Comparison of ENCODE assay signal across 21 cellular contexts in the genomic region with DNA sequence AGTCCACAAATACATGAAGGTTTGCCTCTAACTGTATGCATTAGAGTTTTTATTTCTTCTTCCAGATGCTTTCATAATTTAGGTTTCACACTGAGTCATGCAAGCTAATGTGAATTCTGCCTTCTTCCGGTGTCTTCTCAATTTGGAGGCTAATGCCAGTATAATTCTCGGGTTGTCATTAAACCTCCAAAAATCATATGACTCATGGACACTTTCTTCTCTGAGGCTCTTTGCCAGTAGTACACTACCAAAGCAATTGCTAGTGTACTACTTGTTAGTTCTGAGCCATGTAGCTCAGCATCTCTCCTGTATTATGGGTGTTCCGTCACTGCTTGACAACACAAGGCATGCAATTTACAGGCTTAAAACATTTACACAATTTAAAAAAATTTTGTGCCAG.
DNase-seq lines count a peak whose midpoint lies in the region; ATAC-seq and TF ChIP-seq lines count a peak whose summit lies in the region.
"Had no signal": no experiment of that assay in that cellular context is flagged by ENCODE, and none has a peak within 500 bp of the region (broad histone marks: within the 10 kb centered on the region; RNA-seq: fewer than 3 reads in every experiment).

No MANE protein-coding gene starts in this region.

- peak; percentile 12 for DNase-seq in A673 (ENCODE audit: low spot score)
- peak; percentile 24 for DNase-seq in GM04504 (ENCODE audit: low read depth)
- DNase-seq in MG63: peak; percentile 8
- DNase-seq in DMS79 (lab: John Stamatoyannopoulos, UW): no peak
- DNase-seq in HPDE6-E6E7 (ENCODE audit: extremely low spot score): no peak
- no peak for DNase-seq in NCI-H2081 treated with DMSO at 0.1 percent for 48 hours (lab: John Stamatoyannopoulos, UW)
- DNase-seq: AML-193; CD4-positive, alpha-beta memory T cell; COR-L47; DMS53; KBM-7; NCI-H1092; NCI-H1417 treated with DMSO at 0.1 percent for 48 hours; NCI-H1694 treated with DMSO at 0.1 percent for 48 hours; NCI-H524; NCI-H748 treated with DMSO at 0.1 percent for 48 hours; SIG-M5 had no signal

- ATAC-seq in gastroesophageal sphincter (peak; percentile 41), GM21786 (IDR thresholded peaks at IDR 0.05; ENCODE audit: unreplicated experiment) (no peak)

- H3K4me3 ChIP-seq in A673 (ENCODE audit: low read depth, low read length, poor library complexity, severe bottlenecking) (no peak overlapping the region), MG63 (no peak overlapping the region), gastroesophageal sphincter (no peak overlapping the region)
- H3K4me3 ChIP-seq: BLaER1 treated with 17β-estradiol and CSF1 and Interleukin-3, amounts not matched to agents 10 nM and 100 nM; SK-N-MC had no signal

- no peak for TF ChIP-seq EP300 in gastroesophageal sphincter (IDR thresholded peaks at IDR 0.05)

- CTCF ChIA-PET in A673 (lab: Charles Lee): no interaction called here

- H3K36me3 ChIP-seq in A673 (ENCODE audit: insufficient read depth, low read length, poor library complexity, severe bottlenecking) (no peaks in the 10 kb centered on the region), MG63 (no peaks in the 10 kb centered on the region), gastroesophageal sphincter (no peaks in the 10 kb centered on the region)
- H3K36me3 ChIP-seq: BLaER1 treated with 17β-estradiol and CSF1 and Interleukin-3, amounts not matched to agents 10 nM and 100 nM had no signal

- H3K27ac ChIP-seq in A673 (ENCODE audit: low read depth, low read length, poor library complexity, severe bottlenecking): no peak overlapping the region
- H3K27ac ChIP-seq in gastroesophageal sphincter: no peak overlapping the region
- H3K27ac ChIP-seq: BLaER1 treated with 17β-estradiol and CSF1 and Interleukin-3, amounts not matched to agents 10 nM and 100 nM; SK-N-MC had no signal

- TF ChIP-seq CTCF in A673 (conservative IDR thresholded peaks at IDR 0.05; ENCODE audit: low read depth, low read length) (no peak), gastroesophageal sphincter (IDR thresholded peaks at IDR 0.05) (no peak)

- 17 to 22% methylated on average over 3 of the region's 3 CpGs for WGBS in gastroesophageal sphincter (ENCODE audit: low coverage in 1 of 2), 2 donors

- H3K27me3 ChIP-seq in A673 (replicated peaks; ENCODE audit: insufficient read depth, low read depth, low read length, poor library complexity): no peaks in the 10 kb centered on the region
- no peaks in the 10 kb centered on the region for H3K27me3 ChIP-seq in MG63
- no peaks in the 10 kb centered on the region for H3K27me3 ChIP-seq in gastroesophageal sphincter
- H3K27me3 ChIP-seq: BLaER1 treated with 17β-estradiol and CSF1 and Interleukin-3, amounts not matched to agents 10 nM and 100 nM had no signal

- BruUV-seq in A673 (replicated peaks; lab: Mats Ljungman, UMichigan): no TSS peak

- H3K4me1 ChIP-seq in A673 (ENCODE audit: insufficient read depth, low read length, poor library complexity, severe bottlenecking) (no peaks in the 10 kb centered on the region), gastroesophageal sphincter (peaks cover 0 to 14% (median 0%) of the 10 kb centered on the region in 3 donors)

- POLR2A ChIA-PET in A673 (lab: Charles Lee; ENCODE audit: low non-redundant PET): no interaction called here

- H3K9me3 ChIP-seq in A673 (ENCODE audit: low read depth, low read length, poor library complexity, severe bottlenecking) (no peaks in the 10 kb centered on the region), MG63 (no peaks in the 10 kb centered on the region), gastroesophageal sphincter (no peaks in the 10 kb centered on the region)
- H3K9me3 ChIP-seq: BLaER1 treated with 17β-estradiol and CSF1 and Interleukin-3, amounts not matched to agents 10 nM and 100 nM had no signal

- no peak for TF ChIP-seq POLR2A in gastroesophageal sphincter (IDR thresholded peaks at IDR 0.05)

- intact Hi-C loops in A673 (cut with micrococcal nuclease; ENCODE audit: unreplicated experiment): no loop called here

Comparison
In these comparisons a context has a peak if more than half of its experiments do, and no peak if none do; other contexts are left out.
1. DNase-seq: peak in A673 (single experiment), GM04504 (single experiment) and MG63 (single experiment); none in DMS79 (single experiment), HPDE6-E6E7 (single experiment) and NCI-H2081 treated with DMSO at 0.1 percent for 48 hours (single experiment).